7 cellular contexts compared by ENCODE assay signal in genomic region chr5:18281947-18282557, GRCh38.
DNase-seq lines count a peak whose midpoint lies in the region; ATAC-seq, FAIRE-seq and TF ChIP-seq lines count a peak whose summit lies in the region.

No MANE protein-coding gene starts in this region.

- no peak overlapping the region for H3K4me3 Mint-ChIP-seq in natural killer cell treated with Interleukin-12 subunit alpha and Interleukin-12 subunit beta and Interleukin-15 and Interleukin-18, amount 100 ng/mL, for 72 hours
- no peak overlapping the region for H3K4me3 Mint-ChIP-seq in T-cell

- H4K8ac ChIP-seq in mesenchymal stem cell (ENCODE audit: low read length) = no peak overlapping the region

- H4K20me1 ChIP-seq in K562 (replicated peaks; ENCODE audit: control insufficient read depth, insufficient read depth, low read length) = no peaks in the 10 kb centered on the region

- BruUV-seq in K562 (replicated peaks; lab: Mats Ljungman, UMichigan) = no TSS peak

- POLR2A ChIA-PET in K562 (lab: Yijun Ruan, JAX) = no interaction called here
- POLR2A ChIA-PET in T-cell (lab: Charles Lee) = no interaction called here

- H3K27ac ChIP-seq in K562 (ENCODE audit: extremely low read depth, low read depth, low read length) = no peak overlapping the region
- H3K27ac ChIP-seq in mesenchymal stem cell (ENCODE audit: low read length, poor library complexity, severe bottlenecking) = no peak overlapping the region

- no peak overlapping the region for H3K27ac Mint-ChIP-seq in natural killer cell treated with Interleukin-12 subunit alpha and Interleukin-12 subunit beta and Interleukin-15 and Interleukin-18, amount 100 ng/mL, for 72 hours
- no peak overlapping the region for H3K27ac Mint-ChIP-seq in T-cell

- no peak overlapping the region for H3K4ac ChIP-seq in mesenchymal stem cell (ENCODE audit: low read depth in 1 of 2, low read length in 2 of 2)

- CTCF ChIA-PET in K562 (lab: Yijun Ruan, JAX; ENCODE audit: low intra/inter-chr PET ratio) = no interaction called here
- CTCF ChIA-PET in T-cell (lab: Charles Lee) = no interaction called here

- no peak overlapping the region for H2AK5ac ChIP-seq in mesenchymal stem cell (ENCODE audit: low read length, severe bottlenecking)

- DNase-seq in H4 (ENCODE audit: low spot score) = peak; percentile 84
- peak; percentile 6 for DNase-seq in NCI-H2196 treated with DMSO at 0.1 percent for 48 hours (lab: John Stamatoyannopoulos, UW; ENCODE audit: unreplicated experiment)
- DNase-seq in K562 (ENCODE audit: extremely low read depth in 1 of 4, low spot score in 3 of 4) = peak; percentile 4 to 14 (median 11)
- peak; percentile 61 for DNase-seq in mesenchymal stem cell
- DNase-seq in natural killer cell treated with Interleukin-12 subunit alpha and Interleukin-12 subunit beta and Interleukin-15 and Interleukin-18, amount 100 ng/mL, for 72 hours (ENCODE audit: low spot score) = no peak
- no peak for DNase-seq in T-cell

- TF ChIP-seq EP300 in K562 (IDR thresholded peaks at IDR 0.05; ENCODE audit: low read length) = no peak

- H3K9me3 ChIP-seq in K562 (replicated peaks; ENCODE audit: control insufficient read depth, insufficient read depth, low read depth, low read length) (no peaks in the 10 kb centered on the region; the same call in 1 of the 2 replicates), mesenchymal stem cell (ENCODE audit: control insufficient read depth, low read length) (no peaks in the 10 kb centered on the region)

- H3K4me1 Mint-ChIP-seq in natural killer cell treated with Interleukin-12 subunit alpha and Interleukin-12 subunit beta and Interleukin-15 and Interleukin-18, amount 100 ng/mL, for 72 hours (ENCODE audit: low read depth in 2 of 2) = no peaks in the 10 kb centered on the region
- H3K4me1 Mint-ChIP-seq in T-cell = no peaks in the 10 kb centered on the region

- no peak overlapping the region for H3K9ac ChIP-seq in K562 (ENCODE audit: insufficient read depth in 1 of 2, low read depth in 2 of 2, low read length in 2 of 2)
- no peak overlapping the region for H3K9ac ChIP-seq in mesenchymal stem cell (ENCODE audit: low read length)

- H3K79me2 ChIP-seq in K562 (ENCODE audit: control insufficient read depth, insufficient read depth, low read length) = no peaks in the 10 kb centered on the region

- H2AFZ ChIP-seq in K562 (ENCODE audit: low read depth, low read length) (no peak overlapping the region), mesenchymal stem cell (ENCODE audit: low read depth, low read length) (no peak overlapping the region)

- no peaks in the 10 kb centered on the region for H3K36me3 Mint-ChIP-seq in natural killer cell treated with Interleukin-12 subunit alpha and Interleukin-12 subunit beta and Interleukin-15 and Interleukin-18, amount 100 ng/mL, for 72 hours
- H3K36me3 Mint-ChIP-seq in T-cell = no peaks in the 10 kb centered on the region

- H3K18ac ChIP-seq in mesenchymal stem cell (ENCODE audit: low read depth in 1 of 2, low read length in 2 of 2) = no peak overlapping the region

- H2BK5ac ChIP-seq in mesenchymal stem cell (ENCODE audit: low read depth, low read length, poor library complexity, severe bottlenecking) = no peak overlapping the region

- no peak for TF ChIP-seq POLR2A in K562 (conservative IDR thresholded peaks at IDR 0.05)

- 5% methylated on average over 3 of the region's 3 CpGs for WGBS in K562 (ENCODE audit: insufficient coverage, low coverage, missing lambda C conversion rate)
- 38% methylated on average over 1 of the region's 3 CpGs for WGBS in mesenchymal stem cell

- H3K4me3 ChIP-seq in K562 (no peak overlapping the region), mesenchymal stem cell (ENCODE audit: insufficient read depth in 1 of 2, low read depth in 1 of 2, low read length in 2 of 2) (no peak overlapping the region)

- H3K36me3 ChIP-seq in K562 (ENCODE audit: control insufficient read depth, insufficient read depth, low read length) (no peaks in the 10 kb centered on the region), mesenchymal stem cell (ENCODE audit: control insufficient read depth in 1 of 2, insufficient read depth in 2 of 2, low read depth in 1 of 2, low read length in 2 of 2) (no peaks in the 10 kb centered on the region)

- no peak overlapping the region for H3K23ac ChIP-seq in mesenchymal stem cell (ENCODE audit: low read length in 2 of 2)

- peaks cover 6% of the 10 kb centered on the region for H3K9me3 Mint-ChIP-seq in natural killer cell treated with Interleukin-12 subunit alpha and Interleukin-12 subunit beta and Interleukin-15 and Interleukin-18, amount 100 ng/mL, for 72 hours
- H3K9me3 Mint-ChIP-seq in T-cell = peaks cover 4 to 10% (median 4%) of the 10 kb centered on the region in 3 donors

- H3K27me3 Mint-ChIP-seq in natural killer cell treated with Interleukin-12 subunit alpha and Interleukin-12 subunit beta and Interleukin-15 and Interleukin-18, amount 100 ng/mL, for 72 hours = no peaks in the 10 kb centered on the region
- H3K27me3 Mint-ChIP-seq in T-cell = no peaks in the 10 kb centered on the region

- no peak overlapping the region for H2BK120ac ChIP-seq in mesenchymal stem cell (ENCODE audit: low read depth, low read length)

- no peak overlapping the region for H3K14ac ChIP-seq in mesenchymal stem cell (ENCODE audit: low read length in 2 of 2)

- in situ Hi-C loops in K562 (cut with MboI) = no loop called here

- H3K4me1 ChIP-seq in K562 (replicated peaks in 1 of 2; ENCODE audit: control insufficient read depth in 2 of 2, insufficient read depth in 2 of 2, low read length in 2 of 2) = no peaks in the 10 kb centered on the region
- H3K4me1 ChIP-seq in mesenchymal stem cell (ENCODE audit: control insufficient read depth, insufficient read depth, low read depth, low read length) = no peaks in the 10 kb centered on the region

- intact Hi-C loops in K562 (cut with micrococcal nuclease) = no loop called here

- no peak overlapping the region for H4K91ac ChIP-seq in mesenchymal stem cell (ENCODE audit: low read length)

- no peaks in the 10 kb centered on the region for H3K9me1 ChIP-seq in K562 (ENCODE audit: control insufficient read depth, insufficient read depth, low read length)

- FAIRE-seq in K562 (lab: Jason Lieb, UNC) = peak; percentile 32

- TF ChIP-seq RAD21 in K562 (CRISPR knock-in tag; conservative IDR thresholded peaks at IDR 0.05 in 1 of 2, IDR thresholded peaks at IDR 0.05 in 1 of 2) = peak; percentile 36 to 55; a peak in 3 of 4 replicates

- no peak overlapping the region for H2BK12ac ChIP-seq in mesenchymal stem cell (ENCODE audit: low read length in 2 of 2)

- ATAC-seq in K562 (no peak), T-cell (replicated peaks in 1 of 4) (no peak), HG03196 (IDR thresholded peaks at IDR 0.05; ENCODE audit: unreplicated experiment) (no peak)
- no peak for ATAC-seq in natural killer cell treated with Interleukin-12 subunit alpha and Interleukin-12 subunit beta and Interleukin-15 and Interleukin-18, amount 100 ng/mL, for 72 hours

- no peaks in the 10 kb centered on the region for H3K79me1 ChIP-seq in mesenchymal stem cell (replicated peaks; ENCODE audit: low read length, poor library complexity, severe bottlenecking)

- peak in 2 of 3 experiments; percentile 5 to 39; a peak in 2 of 6 replicates for TF ChIP-seq CTCF in K562 (IDR thresholded peaks at IDR 0.05 in 2 of 3, conservative IDR thresholded peaks at IDR 0.05 in 1 of 3; ENCODE audit: insufficient read depth in 2 of 3, low read depth in 1 of 3, low read length in 3 of 3)

- H3K27me3 ChIP-seq in K562 (ENCODE audit: control insufficient read depth in 2 of 2, insufficient read depth in 2 of 2, low read length in 2 of 2) (no peaks in the 10 kb centered on the region), mesenchymal stem cell (ENCODE audit: control insufficient read depth in 1 of 2, insufficient read depth in 1 of 2, low read length in 2 of 2) (no peaks in the 10 kb centered on the region)

- H2BK15ac ChIP-seq in mesenchymal stem cell (ENCODE audit: low read depth, poor library complexity, severe bottlenecking) = no peak overlapping the region

- H3K4me2 ChIP-seq in K562 (ENCODE audit: insufficient read depth, low read length) = no peak overlapping the region
- H3K4me2 ChIP-seq in mesenchymal stem cell (ENCODE audit: low read length, poor library complexity, severe bottlenecking) = no peak overlapping the region

TF ChIP-seq in K562, 482 proteins besides CTCF, POLR2A, EP300 and RAD21:
- TF ChIP-seq ZNF384 (IDR thresholded peaks at IDR 0.05; ENCODE audit: low read depth, low read length) = no peak
- no peak for TF ChIP-seq ZKSCAN1 (IDR thresholded peaks at IDR 0.05; ENCODE audit: low read depth, low read length)
- no peak for TF ChIP-seq ZNF780A (CRISPR knock-in tag; IDR thresholded peaks at IDR 0.05)
- TF ChIP-seq ZNF655 (CRISPR knock-in tag; IDR thresholded peaks at IDR 0.05) = no peak
- TF ChIP-seq ETV5 (CRISPR knock-in tag; IDR thresholded peaks at IDR 0.05; ENCODE audit: low read depth) = no peak
- TF ChIP-seq THRA (IDR thresholded peaks at IDR 0.05) = no peak

Comparison
In these comparisons a context has a peak if more than half of its experiments do, and no peak if none do; other contexts are left out.
1. DNase-seq: peak in H4 (single experiment), NCI-H2196 treated with DMSO at 0.1 percent for 48 hours (single experiment), K562 (4 of 4) and mesenchymal stem cell (single experiment); none in natural killer cell treated with Interleukin-12 subunit alpha and Interleukin-12 subunit beta and Interleukin-15 and Interleukin-18, amount 100 ng/mL, for 72 hours (single experiment) and T-cell (0 of 34).